Comparison of ENCODE assay signal across 15 cellular contexts in genomic region chr6:89840538-89840937, GRCh38. TPM values are rescaled to one million over a fixed set of nuclear protein-coding genes. Genes with fewer than 3 reads are reported as not detected.
A peak's percentile ranks its signal among the peaks of the same experiment; 100 is the strongest.
DNase-seq lines count a peak whose midpoint lies in the region; ATAC-seq and TF ChIP-seq lines count a peak whose summit lies in the region.
"Had no signal": no experiment of that assay in that cellular context is flagged by ENCODE, and none has a peak within 500 bp of the region (broad histone marks: within the 10 kb centered on the region; RNA-seq: fewer than 3 reads in every experiment).

No MANE protein-coding gene starts in this region.

- H3K27me3 ChIP-seq in RWPE2 (ENCODE audit: insufficient read depth, poor library complexity, severe bottlenecking): no peaks in the 10 kb centered on the region
- H3K27me3 ChIP-seq: dorsolateral prefrontal cortex had no signal

- H3K4me1 ChIP-seq in RWPE2 (ENCODE audit: insufficient read depth, poor library complexity, severe bottlenecking): peaks cover 5% of the 10 kb centered on the region

- H3K27ac ChIP-seq in RWPE2 (ENCODE audit: poor library complexity, severe bottlenecking): no peak overlapping the region
- H3K27ac ChIP-seq: dorsolateral prefrontal cortex had no signal

- H3K4me1 Mint-ChIP-seq in activated T-cell treated with anti-CD3 and anti-CD28 coated beads, Interleukin-2, amount 50 U/mL, for 72 hours (ENCODE audit: low read depth): peaks cover 45% of the 10 kb centered on the region
- H3K4me1 Mint-ChIP-seq in type B pancreatic cell (ENCODE audit: unreplicated experiment): peaks cover 17% of the 10 kb centered on the region

- no peak for ATAC-seq in activated T-cell treated with anti-CD3 and anti-CD28 coated beads, Interleukin-2, amount 50 U/mL, for 72 hours (replicated peaks in 1 of 2)
- ATAC-seq in RWPE2 (ENCODE audit: low read depth): peak; percentile 41; the same call in 1 of the 3 replicates
- ATAC-seq: naive thymus-derived CD4-positive, alpha-beta T cell had no signal

- no peaks in the 10 kb centered on the region for H3K27me3 Mint-ChIP-seq in activated T-cell treated with anti-CD3 and anti-CD28 coated beads, Interleukin-2, amount 50 U/mL, for 72 hours (ENCODE audit: low read depth)
- H3K27me3 Mint-ChIP-seq in type B pancreatic cell: no peaks in the 10 kb centered on the region
- H3K27me3 Mint-ChIP-seq: naive thymus-derived CD4-positive, alpha-beta T cell had no signal

- H3K4me3 Mint-ChIP-seq in activated T-cell treated with anti-CD3 and anti-CD28 coated beads, Interleukin-2, amount 50 U/mL, for 72 hours: no peak overlapping the region
- peak overlapping the region; percentile 28 for H3K4me3 Mint-ChIP-seq in type B pancreatic cell

- no peak overlapping the region for H3K4me3 ChIP-seq in RWPE2 (ENCODE audit: severe bottlenecking)
- H3K4me3 ChIP-seq: dorsolateral prefrontal cortex had no signal

- H3K36me3 ChIP-seq in RWPE2 (ENCODE audit: low read depth): peaks cover 55% of the 10 kb centered on the region

- no peaks in the 10 kb centered on the region for H3K9me3 ChIP-seq in RWPE2 (ENCODE audit: severe bottlenecking)

- peak overlapping the region; percentile 16 for H3K27ac Mint-ChIP-seq in activated T-cell treated with anti-CD3 and anti-CD28 coated beads, Interleukin-2, amount 50 U/mL, for 72 hours
- H3K27ac Mint-ChIP-seq in type B pancreatic cell: peak overlapping the region; percentile 69

- TF ChIP-seq CTCF in RWPE2 (IDR thresholded peaks at IDR 0.05; ENCODE audit: poor library complexity, severe bottlenecking) (no peak), type B pancreatic cell (conservative IDR thresholded peaks at IDR 0.05) (no peak)

- H3K9me3 Mint-ChIP-seq in activated T-cell treated with anti-CD3 and anti-CD28 coated beads, Interleukin-2, amount 50 U/mL, for 72 hours: no peaks in the 10 kb centered on the region
- H3K9me3 Mint-ChIP-seq in type B pancreatic cell: no peaks in the 10 kb centered on the region
- H3K9me3 Mint-ChIP-seq: naive thymus-derived CD4-positive, alpha-beta T cell had no signal

- peaks cover 11 to 20% of the 10 kb centered on the region in 2 donors for H3K36me3 Mint-ChIP-seq in activated T-cell treated with anti-CD3 and anti-CD28 coated beads, Interleukin-2, amount 50 U/mL, for 72 hours (ENCODE audit: insufficient read depth in 2 of 2)
- peaks cover 26% of the 10 kb centered on the region for H3K36me3 Mint-ChIP-seq in type B pancreatic cell

- no peak for DNase-seq in activated T-cell treated with anti-CD3 and anti-CD28 coated beads, Interleukin-2, amount 50 U/mL, for 72 hours
- DNase-seq in activated T-cell treated with anti-CD3 and anti-CD28 coated beads, Interleukin-2, amount 50 U/mL, for 48 hours: no peak
- no peak for DNase-seq in RWPE2 (ENCODE audit: low spot score)
- peak; percentile 48 for DNase-seq in glomerular visceral epithelial cell (ENCODE audit: extremely low spot score)
- DNase-seq in type B pancreatic cell (ENCODE audit: extremely low spot score, unreplicated experiment): no peak
- no peak for DNase-seq in NCI-H187 (lab: John Stamatoyannopoulos, UW)
- DNase-seq in activated naive CD4-positive, alpha-beta T cell treated with anti-CD3 and anti-CD28 coated beads, Interleukin-2, amount 50 U/mL, for 16 hours: no peak
- DNase-seq in NCI-H345 (lab: John Stamatoyannopoulos, UW): no peak
- DNase-seq: activated T-cell treated with anti-CD3 and anti-CD28 coated beads for 4 hours; dorsolateral prefrontal cortex; hypothalamus; stimulated activated naive CD4-positive, alpha-beta T cell; T-helper 1 cell had no signal

RNA-seq across cellular contexts. Expression of gene CASP8AP2, which starts 10.9 kb away (rescaled TPM):
- 10 to 100 TPM; 27.2 to 36.1 TPM for total RNA-seq in activated T-cell treated with anti-CD3 and anti-CD28 coated beads, Interleukin-2, amount 50 U/mL, for 72 hours
- 19.0 and 29.5 TPM in 2 replicates for total RNA-seq in type B pancreatic cell (ENCODE audit: low replicate concordance)

RNA-seq across cellular contexts. Expression of gene MDN1, which starts 20.9 kb away (rescaled TPM):
- total RNA-seq in activated T-cell treated with anti-CD3 and anti-CD28 coated beads, Interleukin-2, amount 50 U/mL, for 72 hours: 10 to 100 TPM; 41.0 to 48.2 TPM
- total RNA-seq in type B pancreatic cell (ENCODE audit: low replicate concordance): 36.7 and 43.1 TPM in 2 replicates

RNA-seq across cellular contexts. Expression of gene GJA10, which starts 53.7 kb away (rescaled TPM):
- not detected for total RNA-seq in activated T-cell treated with anti-CD3 and anti-CD28 coated beads, Interleukin-2, amount 50 U/mL, for 72 hours
- not detected in 2 replicates for total RNA-seq in type B pancreatic cell (ENCODE audit: low replicate concordance)
- total RNA-seq: dorsolateral prefrontal cortex, NCI-H460 had no signal
